ENCODE assay signal across 10 cellular contexts in genomic region chr3:177320765-177321247, GRCh38.
DNase-seq lines count a peak whose midpoint lies in the region; ATAC-seq, FAIRE-seq and TF ChIP-seq lines count a peak whose summit lies in the region.
"Had no signal": no experiment of that assay in that cellular context is flagged by ENCODE, and none has a peak within 500 bp of the region (broad histone marks: within the 10 kb centered on the region; RNA-seq: fewer than 3 reads in every experiment).

No MANE protein-coding gene starts in this region.

- H3K9me3 ChIP-seq in HepG2 (ENCODE audit: low read length) (no peaks in the 10 kb centered on the region), right lobe of liver (no peaks in the 10 kb centered on the region), K562 (replicated peaks; ENCODE audit: control insufficient read depth, insufficient read depth, low read depth, low read length) (peaks cover 5% of the 10 kb centered on the region; the same call in 1 of the 2 replicates)

- H3K36me3 ChIP-seq in HepG2 (replicated peaks in 1 of 2; ENCODE audit: control insufficient read depth in 1 of 2, insufficient read depth in 2 of 2, low read length in 2 of 2) = no peaks in the 10 kb centered on the region
- no peaks in the 10 kb centered on the region for H3K36me3 ChIP-seq in right lobe of liver
- no peaks in the 10 kb centered on the region for H3K36me3 ChIP-seq in K562 (ENCODE audit: control insufficient read depth, insufficient read depth, low read length)
- H3K36me3 ChIP-seq: heart right ventricle had no signal

- POLR2A ChIA-PET in HepG2 (lab: Yijun Ruan, JAX) (no interaction called here), K562 (lab: Yijun Ruan, JAX) (no interaction called here), RWPE1 (lab: Yijun Ruan, JAX; ENCODE audit: low non-redundant PET) (interaction anchor here (0.6 kb wide), 1 partner anchor 156 kb away, joined by 3 read pairs; no protein-coding TSS in a partner anchor)

- no peaks in the 10 kb centered on the region for H3K9me1 ChIP-seq in K562 (ENCODE audit: control insufficient read depth, insufficient read depth, low read length)

- in situ Hi-C loops in HepG2 (cut with HindIII; ENCODE audit: extremely low pct_ligation_motif_present, low pct_unique_long_range_greater_than_20kb) (no loop called here), K562 (cut with MboI) (no loop called here)

- no peaks in the 10 kb centered on the region for H4K20me1 ChIP-seq in HepG2 (ENCODE audit: insufficient read depth, low read length)
- no peaks in the 10 kb centered on the region for H4K20me1 ChIP-seq in K562 (replicated peaks; ENCODE audit: control insufficient read depth, insufficient read depth, low read length)

- WGBS in HepG2 (ENCODE audit: low lambda C conversion rate) = 27% methylated on average over 4 of the region's 4 CpGs
- 50% methylated on average over 4 of the region's 4 CpGs for WGBS in right lobe of liver (ENCODE audit: insufficient coverage, low coverage, low lambda C conversion rate, missing lambda C conversion rate)
- WGBS in K562 (ENCODE audit: insufficient coverage, low coverage, missing lambda C conversion rate) = 26% methylated on average over 3 of the region's 4 CpGs

- peaks cover 17% of the 10 kb centered on the region for H3K4me1 ChIP-seq in HepG2 (ENCODE audit: insufficient read depth, low read length)
- H3K4me1 ChIP-seq in right lobe of liver = no peaks in the 10 kb centered on the region
- peaks cover 0 to 5% of the 10 kb centered on the region in 2 experiments; a peak in 3 of 5 replicates for H3K4me1 ChIP-seq in K562 (replicated peaks in 1 of 2; ENCODE audit: control insufficient read depth in 2 of 2, insufficient read depth in 2 of 2, low read length in 2 of 2)

- intact Hi-C loops in HepG2 (cut with micrococcal nuclease; ENCODE audit: unreplicated experiment) = no loop called here
- intact Hi-C loops in right lobe of liver (cut with DNase I) = no loop called here
- intact Hi-C loops in K562 (cut with micrococcal nuclease) = no loop called here
- intact Hi-C loops in posterior vena cava (cut with DNase I) = no loop called here

- H3K79me2 ChIP-seq in HepG2 (ENCODE audit: insufficient read depth, low read length) (no peaks in the 10 kb centered on the region), K562 (ENCODE audit: control insufficient read depth, insufficient read depth, low read length) (no peaks in the 10 kb centered on the region)

- BruUV-seq in HepG2 (replicated peaks; lab: Mats Ljungman, UMichigan) (no TSS peak), K562 (replicated peaks; lab: Mats Ljungman, UMichigan) (no TSS peak)

- DNase-seq in HepG2 (ENCODE audit: low spot score) = no peak
- no peak for DNase-seq in right lobe of liver
- DNase-seq in K562 (ENCODE audit: extremely low read depth in 1 of 4, low spot score in 3 of 4) = no peak
- no peak for DNase-seq in RWPE1 (ENCODE audit: low spot score)
- no peak for DNase-seq in stimulated activated CD4-positive, alpha-beta T cell treated with anti-CD3 and anti-CD28 coated beads, Interleukin-4, amount 100 ng/mL, for 1 hour
- no peak for DNase-seq in posterior vena cava (ENCODE audit: low spot score)
- DNase-seq in NCI-H345 treated with DMSO at 0.1 percent for 48 hours (lab: John Stamatoyannopoulos, UW; ENCODE audit: unreplicated experiment) = no peak
- DNase-seq: heart right ventricle had no signal

- TF ChIP-seq CTCF in HepG2 (CRISPR knock-in tag; IDR thresholded peaks at IDR 0.05) = no peak
- TF ChIP-seq CTCF in right lobe of liver (IDR thresholded peaks at IDR 0.05) = no peak
- no peak for TF ChIP-seq CTCF in K562 (IDR thresholded peaks at IDR 0.05 in 2 of 3, conservative IDR thresholded peaks at IDR 0.05 in 1 of 3; ENCODE audit: insufficient read depth in 2 of 3, low read depth in 1 of 3, low read length in 3 of 3)
- TF ChIP-seq CTCF in RWPE1 (conservative IDR thresholded peaks at IDR 0.05; ENCODE audit: low read depth) = no peak

- CTCF ChIA-PET in HepG2 (lab: Yijun Ruan, JAX; ENCODE audit: low intra/inter-chr PET ratio, low total read pairs) (no interaction called here), K562 (lab: Yijun Ruan, JAX; ENCODE audit: low intra/inter-chr PET ratio) (no interaction called here), RWPE1 (lab: Yijun Ruan, JAX) (interaction anchor here (0.7 kb wide), 1 partner anchor 114 kb away, joined by 3 read pairs; no protein-coding TSS in a partner anchor)

- no peak for TF ChIP-seq POLR2A in HepG2 (IDR thresholded peaks at IDR 0.05; ENCODE audit: insufficient read depth in 1 of 2, low read depth in 2 of 2, low read length in 2 of 2)
- no peak for TF ChIP-seq POLR2A in right lobe of liver (IDR thresholded peaks at IDR 0.05)
- TF ChIP-seq POLR2A in K562 (conservative IDR thresholded peaks at IDR 0.05) = no peak

- H3K4me2 ChIP-seq in HepG2 (ENCODE audit: low read depth, low read length) = peak overlapping the region; percentile 18; the same call in 1 of the 2 replicates
- H3K4me2 ChIP-seq in K562 (ENCODE audit: insufficient read depth, low read length) = no peak overlapping the region

- no peak for TF ChIP-seq RAD21 in HepG2 (CRISPR knock-in tag; IDR thresholded peaks at IDR 0.05)
- no peak for TF ChIP-seq RAD21 in K562 (CRISPR knock-in tag; conservative IDR thresholded peaks at IDR 0.05 in 1 of 2, IDR thresholded peaks at IDR 0.05 in 1 of 2)

- TF ChIP-seq EP300 in HepG2 (IDR thresholded peaks at IDR 0.05; ENCODE audit: low read depth in 2 of 2, low read length in 2 of 2) = no peak
- no peak for TF ChIP-seq EP300 in HepG2 (CRISPR knock-in tag; IDR thresholded peaks at IDR 0.05; ENCODE audit: borderline replicate concordance)
- TF ChIP-seq EP300 in K562 (IDR thresholded peaks at IDR 0.05; ENCODE audit: low read length) = no peak

- no peak overlapping the region for H3K4me3 ChIP-seq in HepG2 (replicated peaks in 1 of 3; ENCODE audit: insufficient read depth in 1 of 3, low read depth in 2 of 3, low read length in 3 of 3)
- no peak overlapping the region for H3K4me3 ChIP-seq in right lobe of liver
- H3K4me3 ChIP-seq in K562 = no peak overlapping the region
- H3K4me3 ChIP-seq: heart right ventricle had no signal

- H3K27me3 ChIP-seq in HepG2 (ENCODE audit: control insufficient read depth in 1 of 2, insufficient read depth in 2 of 2, low read length in 2 of 2) = no peaks in the 10 kb centered on the region
- no peaks in the 10 kb centered on the region for H3K27me3 ChIP-seq in right lobe of liver
- H3K27me3 ChIP-seq in K562 (ENCODE audit: control insufficient read depth in 2 of 2, insufficient read depth in 2 of 2, low read length in 2 of 2) = no peaks in the 10 kb centered on the region
- H3K27me3 ChIP-seq: heart right ventricle had no signal

- H2AFZ ChIP-seq in HepG2 (ENCODE audit: low read length) (peak overlapping the region; percentile 66), K562 (ENCODE audit: low read depth, low read length) (no peak overlapping the region)

- no peak for ATAC-seq in HepG2
- ATAC-seq in right lobe of liver = no peak
- peak; percentile 62 for ATAC-seq in HG03097 (IDR thresholded peaks at IDR 0.05; ENCODE audit: low FRiP score, unreplicated experiment)
- ATAC-seq in K562 = peak; percentile 57
- ATAC-seq: activated T-helper 17 cell treated with anti-CD3 and anti-CD28 coated beads, Interleukin-2, amount 50 U/mL, for 72 hours had no signal

- H3K9ac ChIP-seq in HepG2 (ENCODE audit: insufficient read depth, low read depth, low read length) = no peak overlapping the region
- H3K9ac ChIP-seq in K562 (ENCODE audit: insufficient read depth in 1 of 2, low read depth in 2 of 2, low read length in 2 of 2) = no peak overlapping the region

- FAIRE-seq in HepG2 (lab: Jason Lieb, UNC) (no peak), K562 (lab: Jason Lieb, UNC) (peak; percentile 48)

- H3K27ac ChIP-seq in HepG2 (ENCODE audit: extremely low read length, insufficient read depth, low read length) (no peak overlapping the region), right lobe of liver (no peak overlapping the region), K562 (ENCODE audit: extremely low read depth, low read depth, low read length) (no peak overlapping the region; the same call in 2 of the 3 replicates), RWPE1 (no peak overlapping the region)

TF ChIP-seq in HepG2, 621 proteins besides CTCF, POLR2A, EP300 and RAD21 (continues in another document):
- TF ChIP-seq BCL6 (CRISPR knock-in tag; IDR thresholded peaks at IDR 0.05) = no peak
- no peak for TF ChIP-seq MAZ (IDR thresholded peaks at IDR 0.05; ENCODE audit: borderline replicate concordance, low read depth, low read length)
- no peak for TF ChIP-seq MAZ (CRISPR knock-in tag; IDR thresholded peaks at IDR 0.05; ENCODE audit: low read depth)
- peak; percentile 80 for TF ChIP-seq ZNF652 (CRISPR knock-in tag; IDR thresholded peaks at IDR 0.05; ENCODE audit: borderline replicate concordance, low read depth)
- no peak for TF ChIP-seq ZFP90 (CRISPR knock-in tag; IDR thresholded peaks at IDR 0.05; ENCODE audit: borderline replicate concordance)
- no peak for TF ChIP-seq ZSCAN22 (CRISPR knock-in tag; IDR thresholded peaks at IDR 0.05)
- no peak for TF ChIP-seq PREB (CRISPR knock-in tag; IDR thresholded peaks at IDR 0.05)

TF ChIP-seq in K562, 482 proteins besides CTCF, POLR2A, EP300 and RAD21:
- TF ChIP-seq PBX2 (CRISPR knock-in tag; IDR thresholded peaks at IDR 0.05; ENCODE audit: low read depth) (no peak), PBX2 (tag; conservative IDR thresholded peaks at IDR 0.05; ENCODE audit: low read depth) (peak; percentile 47; the same call in 1 of the 2 replicates), MEIS2 (IDR thresholded peaks at IDR 0.05; ENCODE audit: partially characterized antibody) (peak; percentile 43), CBFA2T3 (IDR thresholded peaks at IDR 0.05) (0 out of 2 replicates have a peak, but pooled peaks have one; percentile 34), SAP30 (IDR thresholded peaks at IDR 0.05; ENCODE audit: borderline replicate concordance, insufficient read depth, low read depth, low read length, poor library complexity, severe bottlenecking) (no peak), KDM1A (IDR thresholded peaks at IDR 0.05) (peak in 1 of 2 experiments; percentile 64; a peak in 2 of 4 replicates)

Comparison
In these comparisons a context has a peak if more than half of its experiments do, and no peak if none do; other contexts are left out.
1. ATAC-seq: peak in HG03097 (single experiment) and K562 (single experiment); none in HepG2 (single experiment) and right lobe of liver (0 of 4).
2. Of the 241 proteins assayed by ChIP-seq in both HepG2 and K562: peak only in HepG2: none; only in K562: MEIS2; in both: none; in neither: 238; mixed calls (peak in some experiments, not most) for 2.